ENCODE assay signal across 9 cellular contexts in genomic region chr19:12794196-12794921, GRCh38. TPM values are rescaled to one million over a fixed set of nuclear protein-coding genes. Genes with fewer than 3 reads are reported as not detected.
DNase-seq lines count a peak whose midpoint lies in the region; ATAC-seq and TF ChIP-seq lines count a peak whose summit lies in the region.
"Had no signal": no experiment of that assay in that cellular context is flagged by ENCODE, and none has a peak within 500 bp of the region (broad histone marks: within the 10 kb centered on the region; RNA-seq: fewer than 3 reads in every experiment).

No MANE protein-coding gene starts in this region.

- TF ChIP-seq CTCF in C4-2B (conservative IDR thresholded peaks at IDR 0.05) (no peak), dorsolateral prefrontal cortex (IDR thresholded peaks at IDR 0.05 in 54 of 56, conservative IDR thresholded peaks at IDR 0.05 in 2 of 56; ENCODE audit: low read depth in 1 of 56, partially characterized antibody in 56 of 56) (no peak), neural cell (IDR thresholded peaks at IDR 0.05; ENCODE audit: poor library complexity, severe bottlenecking) (no peak)

- peaks cover 16% of the 10 kb centered on the region for H3K36me3 ChIP-seq in MG63
- no peaks in the 10 kb centered on the region for H3K36me3 ChIP-seq in neural cell (ENCODE audit: insufficient read depth, low read length)

- peak overlapping the region; percentile 96 for H3K27ac ChIP-seq in C4-2B
- peak overlapping the region in 57 of 59 donors; percentile 82 to 100 (median 98) for H3K27ac ChIP-seq in dorsolateral prefrontal cortex
- no peak overlapping the region for H3K27ac ChIP-seq in neural cell (ENCODE audit: low read length)

- no peaks in the 10 kb centered on the region for H3F3A ChIP-seq in neural cell (ENCODE audit: insufficient read depth, low read length, poor library complexity, severe bottlenecking)

- H4K20me1 ChIP-seq in neural cell (ENCODE audit: insufficient read depth), result no peaks in the 10 kb centered on the region

- H2AFZ ChIP-seq in neural cell (ENCODE audit: low read depth, low read length), result no peak overlapping the region

- H3K9me2 ChIP-seq in neural cell (ENCODE audit: insufficient read depth, low read length), result no peaks in the 10 kb centered on the region

- H3K4me2 ChIP-seq in neural cell (ENCODE audit: low read length), result peak overlapping the region; percentile 55

- H3K4me3 ChIP-seq in MG63 (peak overlapping the region; percentile 89), dorsolateral prefrontal cortex (peak overlapping the region in 58 of 59 donors; percentile 53 to 98 (median 89)), neural cell (ENCODE audit: low read length) (peak overlapping the region; percentile 87)

- no peaks in the 10 kb centered on the region for H3K27me3 ChIP-seq in MG63
- H3K27me3 ChIP-seq in dorsolateral prefrontal cortex, result no peaks in the 10 kb centered on the region
- peaks cover 29% of the 10 kb centered on the region for H3K27me3 ChIP-seq in neural cell (ENCODE audit: insufficient read depth, low read depth, low read length)

- peak overlapping the region; percentile 82 for H3K9ac ChIP-seq in neural cell (ENCODE audit: low read length)

- no peak for TF ChIP-seq RAD21 in neural cell (conservative IDR thresholded peaks at IDR 0.05)

- intact Hi-C loops in dorsolateral prefrontal cortex (cut with DNase I), result loop anchor here in 1 of 2 donors (5.0 kb wide), 1 partner anchor 72 kb away; the partner anchor contains the start of gene TNPO2

- no peaks in the 10 kb centered on the region for H3K79me2 ChIP-seq in neural cell (replicated peaks; ENCODE audit: insufficient read depth, low read length)

- H3K9me3 ChIP-seq in MG63, result no peaks in the 10 kb centered on the region
- no peaks in the 10 kb centered on the region for H3K9me3 ChIP-seq in neural cell (ENCODE audit: low read length)

- TF ChIP-seq EP300 in neural cell (conservative IDR thresholded peaks at IDR 0.05; ENCODE audit: poor library complexity, severe bottlenecking), result no peak

- DNase-seq in MG63 (no peak), dorsolateral prefrontal cortex (no peak), Kasumi-1 (lab: John Stamatoyannopoulos, UW) (no peak), epidermal melanocyte (ENCODE audit: insufficient read length, low spot score) (no peak)
- DNase-seq in stimulated activated CD8-positive, alpha-beta memory T cell treated with anti-CD3 and anti-CD28 coated beads, Interleukin-4, amount 100 ng/mL, for 48 hours, result no peak

- ATAC-seq in HG03442 (IDR thresholded peaks at IDR 0.05; ENCODE audit: unreplicated experiment), result no peak

TF ChIP-seq in neural cell, 6 proteins besides CTCF, POLR2A, EP300 and RAD21:
- TF ChIP-seq MXI1 (conservative IDR thresholded peaks at IDR 0.05; ENCODE audit: poor library complexity, severe bottlenecking) (no peak), POLR2AphosphoS5 (IDR thresholded peaks at IDR 0.05) (no peak), TAF1 (IDR thresholded peaks at IDR 0.05; ENCODE audit: low read depth) (no peak), REST (IDR thresholded peaks at IDR 0.05; ENCODE audit: borderline replicate concordance) (no peak)

RNA-seq across cellular contexts. Expression of gene JUNB, which starts 3.1 kb away (rescaled TPM):
- total RNA-seq in MG63 (2014; rRNA removed; shearing (Covaris generic); ENCODE audit: low replicate concordance), result 82.5 and 125 TPM in 2 replicates
- total RNA-seq in dorsolateral prefrontal cortex, result 100 to 1,000 TPM in 14 of 120 experiments, 10 to 100 TPM in 106; 14.0 to 268 (median 48.2) TPM
- polyA plus RNA-seq in neural cell, result 18.7 and 29.4 TPM in 2 replicates
- 14.1 and 26.8 TPM in 2 replicates for polyA minus RNA-seq in neural cell

RNA-seq across cellular contexts. Expression of gene PRDX2, which starts 7.2 kb away (rescaled TPM):
- 279 and 325 TPM in 2 replicates for total RNA-seq in MG63 (2014; rRNA removed; shearing (Covaris generic); ENCODE audit: low replicate concordance)
- total RNA-seq in dorsolateral prefrontal cortex, result 100 to 1,000 TPM; 234 to 491 (median 396) TPM
- 832 and 882 TPM in 2 replicates for polyA plus RNA-seq in neural cell
- 318 and 324 TPM in 2 replicates for polyA minus RNA-seq in neural cell

RNA-seq across cellular contexts. Expression of gene THSD8, which starts 7.5 kb away (rescaled TPM):
- total RNA-seq in MG63 (2014; rRNA removed; shearing (Covaris generic); ENCODE audit: low replicate concordance), result 0.99 TPM in 1 of 2 replicates, not detected in the other
- total RNA-seq in dorsolateral prefrontal cortex, result 1 to 10 TPM in 86 of 120 experiments, under 1 TPM in 8, not detected in 26; 0.63 to 7.4 (median 2.4) TPM
- not detected in 2 replicates for polyA plus RNA-seq in neural cell
- not detected in 2 replicates for polyA minus RNA-seq in neural cell
- total RNA-seq: LHCN-M2 had no signal

RNA-seq across cellular contexts. Expression of gene RNASEH2A, which starts 12.0 kb away (rescaled TPM):
- 153 and 219 TPM in 2 replicates for total RNA-seq in MG63 (2014; rRNA removed; shearing (Covaris generic); ENCODE audit: low replicate concordance)
- total RNA-seq in dorsolateral prefrontal cortex, result 10 to 100 TPM in 10 of 120 experiments, 1 to 10 TPM in 110; 1.6 to 13.4 (median 6.0) TPM
- polyA plus RNA-seq in neural cell, result 25.7 and 28.2 TPM in 2 replicates
- 14.1 and 14.8 TPM in 2 replicates for polyA minus RNA-seq in neural cell

RNA-seq across cellular contexts. Expression of gene HOOK2, which starts 19.0 kb away (rescaled TPM):
- total RNA-seq in MG63 (2014; rRNA removed; shearing (Covaris generic); ENCODE audit: low replicate concordance), result 23.1 and 48.2 TPM in 2 replicates
- 10 to 100 TPM; 23.0 to 79.0 (median 41.2) TPM for total RNA-seq in dorsolateral prefrontal cortex
- polyA plus RNA-seq in neural cell, result 28.4 and 44.3 TPM in 2 replicates
- 14.9 and 16.1 TPM in 2 replicates for polyA minus RNA-seq in neural cell
